ENCODE assay signal across 19 cellular contexts in the genomic region with DNA sequence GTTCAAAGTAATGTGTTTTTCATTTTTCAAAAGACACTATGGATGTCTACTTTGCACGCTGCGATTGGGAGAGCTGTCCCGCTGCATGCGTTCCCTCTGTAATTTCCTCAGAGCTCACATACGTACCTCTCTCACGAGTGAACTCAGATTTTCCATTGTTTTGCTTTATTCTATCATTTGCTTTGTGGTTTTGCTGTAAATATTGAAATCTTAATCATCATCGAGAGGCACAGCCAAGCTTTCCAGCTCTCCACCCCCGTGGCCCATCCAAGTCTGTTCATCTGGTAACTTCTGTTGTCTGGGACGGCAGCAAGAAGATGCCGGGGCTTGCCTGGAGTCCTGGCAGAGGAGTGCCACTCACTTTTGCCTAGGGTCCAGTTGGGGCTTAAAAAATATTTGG. TPM values are rescaled to one million over a fixed set of nuclear protein-coding genes. Genes with fewer than 3 reads are reported as not detected.
DNase-seq lines count a peak whose midpoint lies in the region; ATAC-seq and TF ChIP-seq lines count a peak whose summit lies in the region.
"Had no signal": no experiment of that assay in that cellular context is flagged by ENCODE, and none has a peak within 500 bp of the region (broad histone marks: within the 10 kb centered on the region; RNA-seq: fewer than 3 reads in every experiment).

No MANE protein-coding gene starts in this region.

- H3K4ac ChIP-seq in mesendoderm (ENCODE audit: low read depth, low read length), result no peak overlapping the region

- no peak overlapping the region for H2BK15ac ChIP-seq in mesendoderm (replicated peaks; ENCODE audit: low read depth)

- H3K9ac ChIP-seq in mesendoderm (ENCODE audit: low read length), result no peak overlapping the region

- H2BK5ac ChIP-seq in mesendoderm (ENCODE audit: low read length), result no peak overlapping the region

- WGBS in mesendoderm (ENCODE audit: extremely low coverage, insufficient coverage, low lambda C conversion rate), result no CpG with 5 or more reads among the region's 10 CpGs

- ATAC-seq in left ventricle myocardium superior (no peak), T-cell (replicated peaks in 1 of 4) (no peak), GM21423 (IDR thresholded peaks at IDR 0.05; ENCODE audit: unreplicated experiment) (no peak)
- ATAC-seq in stimulated activated naive CD8-positive, alpha-beta T cell treated with anti-CD3 and anti-CD28 coated beads, Interleukin-15, amount 100 ng/mL, for 72 hours, result no peak

- no peak overlapping the region for H3K18ac ChIP-seq in mesendoderm (ENCODE audit: low read length)

- intact Hi-C loops in left ventricle myocardium superior (cut with micrococcal nuclease), result no loop called here

- no peak overlapping the region for H4K5ac ChIP-seq in mesendoderm (ENCODE audit: low read length)

- H3K27ac ChIP-seq in cardiac muscle cell (peak overlapping the region; percentile 71), mesendoderm (ENCODE audit: low read depth, low read length) (no peak overlapping the region)

- peaks cover 12% of the 10 kb centered on the region for H3K4me1 ChIP-seq in cardiac muscle cell (ENCODE audit: low read depth)
- H3K4me1 ChIP-seq in mesendoderm (ENCODE audit: control insufficient read depth, low read depth, low read length), result no peaks in the 10 kb centered on the region
- H3K4me1 ChIP-seq: BE2C had no signal

- H3K4me3 Mint-ChIP-seq in T-cell, result no peak overlapping the region
- peak overlapping the region in 1 of 2 donors; percentile 3 for H3K4me3 Mint-ChIP-seq in stimulated activated naive CD8-positive, alpha-beta T cell treated with anti-CD3 and anti-CD28 coated beads, Interleukin-15, amount 100 ng/mL, for 72 hours
- H3K4me3 Mint-ChIP-seq: activated B cell treated with CpG ODN at 0.5 μM for 24 hours had no signal

- no peak overlapping the region for H3K23ac ChIP-seq in mesendoderm (ENCODE audit: low read length)

- H3K27ac Mint-ChIP-seq in T-cell, result peak overlapping the region; percentile 48 to 55
- H3K27ac Mint-ChIP-seq in stimulated activated naive CD8-positive, alpha-beta T cell treated with anti-CD3 and anti-CD28 coated beads, Interleukin-15, amount 100 ng/mL, for 72 hours, result peak overlapping the region; percentile 7 to 8
- H3K27ac Mint-ChIP-seq: activated B cell treated with CpG ODN at 0.5 μM for 24 hours had no signal

- no peak overlapping the region for H2BK120ac ChIP-seq in mesendoderm (ENCODE audit: low read depth, low read length)

- peaks cover 35% of the 10 kb centered on the region for H3K36me3 Mint-ChIP-seq in T-cell

- H3K4me2 ChIP-seq in mesendoderm (ENCODE audit: low read length), result no peak overlapping the region

- no peak overlapping the region for H2AK5ac ChIP-seq in mesendoderm (ENCODE audit: low read length)

- no peaks in the 10 kb centered on the region for H3K79me2 ChIP-seq in mesendoderm (ENCODE audit: control insufficient read depth, insufficient read depth, low read length)

- peaks cover 16 to 24% (median 23%) of the 10 kb centered on the region in 3 donors for H3K4me1 Mint-ChIP-seq in T-cell
- peaks cover 37% of the 10 kb centered on the region for H3K4me1 Mint-ChIP-seq in stimulated activated naive CD8-positive, alpha-beta T cell treated with anti-CD3 and anti-CD28 coated beads, Interleukin-15, amount 100 ng/mL, for 72 hours

- peaks cover under 1% of the 10 kb centered on the region for H3K79me1 ChIP-seq in mesendoderm (ENCODE audit: low read length)

- CTCF ChIA-PET in T-cell (lab: Charles Lee), result no interaction called here

- no peaks in the 10 kb centered on the region for H3K27me3 Mint-ChIP-seq in T-cell
- no peaks in the 10 kb centered on the region for H3K27me3 Mint-ChIP-seq in stimulated activated naive CD8-positive, alpha-beta T cell treated with anti-CD3 and anti-CD28 coated beads, Interleukin-15, amount 100 ng/mL, for 72 hours
- H3K27me3 Mint-ChIP-seq: activated B cell treated with CpG ODN at 0.5 μM for 24 hours had no signal

- peaks cover 13% of the 10 kb centered on the region for H3K36me3 ChIP-seq in cardiac muscle cell
- peaks cover 3% of the 10 kb centered on the region for H3K36me3 ChIP-seq in mesendoderm (ENCODE audit: control insufficient read depth, insufficient read depth, low read length)

- POLR2A ChIA-PET in T-cell (lab: Charles Lee), result no interaction called here

- H4K8ac ChIP-seq in mesendoderm (ENCODE audit: low read depth, low read length), result no peak overlapping the region

- H3K9me3 ChIP-seq in cardiac muscle cell (ENCODE audit: low read depth), result no peaks in the 10 kb centered on the region
- H3K9me3 ChIP-seq: BE2C had no signal

- DNase-seq in cardiac muscle cell (ENCODE audit: low read depth in 1 of 2, low spot score in 1 of 2) (no peak), left ventricle myocardium superior (no peak), T-cell (no peak), fibroblast of gingiva (ENCODE audit: low read depth) (peak; percentile 87), mesendoderm (no peak), LoVo (ENCODE audit: low spot score) (no peak)
- DNase-seq in stimulated activated naive CD8-positive, alpha-beta T cell treated with anti-CD3 and anti-CD28 coated beads, Interleukin-15, amount 100 ng/mL, for 72 hours, result no peak
- DNase-seq: activated B cell treated with CpG ODN at 0.5 μM for 24 hours; BE2C; effector CD4-positive, alpha-beta T cell; foreskin melanocyte; NCI-H187 treated with DMSO at 0.1 percent for 48 hours; NCI-H526; stimulated activated CD4-positive, alpha-beta T cell treated with anti-CD3 and anti-CD28 coated beads, Interleukin-4, amount 100 ng/mL, for 24 hours; trophoblast cell had no signal

- H3K9me3 Mint-ChIP-seq in T-cell, result no peaks in the 10 kb centered on the region
- H3K9me3 Mint-ChIP-seq in stimulated activated naive CD8-positive, alpha-beta T cell treated with anti-CD3 and anti-CD28 coated beads, Interleukin-15, amount 100 ng/mL, for 72 hours, result no peaks in the 10 kb centered on the region
- H3K9me3 Mint-ChIP-seq: activated B cell treated with CpG ODN at 0.5 μM for 24 hours had no signal

- no peak overlapping the region for H3K4me3 ChIP-seq in cardiac muscle cell
- H3K4me3 ChIP-seq in mesendoderm (ENCODE audit: low read length), result no peak overlapping the region

- TF ChIP-seq CTCF in cardiac muscle cell (IDR thresholded peaks at IDR 0.05; ENCODE audit: low read depth, low read length), result no peak

- H3K56ac ChIP-seq in mesendoderm (ENCODE audit: low read length), result no peak overlapping the region

- H3K27me3 ChIP-seq in cardiac muscle cell (no peaks in the 10 kb centered on the region), mesendoderm (ENCODE audit: insufficient read depth, low read length, poor library complexity) (no peaks in the 10 kb centered on the region)
- H3K27me3 ChIP-seq: BE2C had no signal

RNA-seq across cellular contexts. Expression of a gene that starts 21.1 kb away (rescaled TPM):
- total RNA-seq in cardiac muscle cell (83.0 and 144 TPM in 2 replicates), left ventricle myocardium superior (69.2 TPM), T-cell (100 to 1,000 TPM; 616 to 847 (median 698) TPM)
- 85.4 and 128 TPM in 2 replicates for polyA plus RNA-seq in cardiac muscle cell
- 47.4 TPM for polyA plus RNA-seq in mesendoderm (2013, experiment 1 of 2)
- 45.1 TPM for polyA plus RNA-seq in mesendoderm (2013, experiment 2 of 2)

RNA-seq across cellular contexts. Expression of a gene that starts 23.1 kb away (rescaled TPM):
- 0.42 and 1.1 TPM in 2 replicates for total RNA-seq in cardiac muscle cell
- 1.8 and 3.1 TPM in 2 replicates for polyA plus RNA-seq in cardiac muscle cell
- 1.5 TPM for total RNA-seq in left ventricle myocardium superior
- 100 to 1,000 TPM; 301 to 631 (median 431) TPM for total RNA-seq in T-cell
- polyA plus RNA-seq in mesendoderm (2013, experiment 1 of 2), result 0.84 TPM
- polyA plus RNA-seq in mesendoderm (2013, experiment 2 of 2), result 0.60 TPM
- total RNA-seq: MCF 10A had no signal

RNA-seq across cellular contexts. Expression of a gene that starts 38.7 kb away (rescaled TPM):
- total RNA-seq in cardiac muscle cell (not detected in 2 replicates), left ventricle myocardium superior (not detected), T-cell (under 1 TPM in 1 of 5 donors, not detected in 4; 0.73 TPM)
- not detected in 2 replicates for polyA plus RNA-seq in cardiac muscle cell
- polyA plus RNA-seq in mesendoderm (2013, experiment 1 of 2), result not detected
- polyA plus RNA-seq in mesendoderm (2013, experiment 2 of 2), result not detected
- total RNA-seq: HT1080, lung microvascular endothelial cell, MCF 10A had no signal

Comparison
In these comparisons a context has a peak if more than half of its experiments do, and no peak if none do; other contexts are left out.
1. RNA of a gene that starts 23.1 kb away (total RNA-seq): 301 to 631 TPM in T-cell; 1.5 TPM in left ventricle myocardium superior (single experiment) and 0.42 to 1.1 TPM in cardiac muscle cell; every median in the first group is over 100 times any median in the second.